10 cellular contexts compared by ENCODE assay signal in genomic region chr11:95922099-95922498, GRCh38.
DNase-seq lines count a peak whose midpoint lies in the region; ATAC-seq, FAIRE-seq and TF ChIP-seq lines count a peak whose summit lies in the region.
"Had no signal": no experiment of that assay in that cellular context is flagged by ENCODE, and none has a peak within 500 bp of the region (broad histone marks: within the 10 kb centered on the region; RNA-seq: fewer than 3 reads in every experiment).

No MANE protein-coding gene starts in this region.

- H3K36me3 Mint-ChIP-seq in nephron progenitor cell (ENCODE audit: low read depth) = peaks cover 4% of the 10 kb centered on the region

- DNase-seq in EL (peak; percentile 10), NB4 (ENCODE audit: low read depth) (peak; percentile 63), cerebellar cortex (ENCODE audit: low spot score) (peak; percentile 43), nephron progenitor cell (no peak), GOT3 (lab: John Stamatoyannopoulos, UW) (no peak), GM19239 (ENCODE audit: insufficient read length, low spot score) (no peak), iPS-NIHi7 (ENCODE audit: extremely low spot score) (no peak)
- DNase-seq: erythroblast, NCI-H524 had no signal

- no peak overlapping the region for H3K27ac Mint-ChIP-seq in nephron progenitor cell

- peaks cover 35% of the 10 kb centered on the region for H3K4me1 Mint-ChIP-seq in nephron progenitor cell

- peak overlapping the region; percentile 99 for H3K4me3 Mint-ChIP-seq in nephron progenitor cell

- H3K9me3 Mint-ChIP-seq in nephron progenitor cell = no peaks in the 10 kb centered on the region

- no peak for TF ChIP-seq POLR2A in NB4 (IDR thresholded peaks at IDR 0.05; ENCODE audit: extremely low read depth, insufficient read length)

- no peaks in the 10 kb centered on the region for H3K27me3 Mint-ChIP-seq in nephron progenitor cell (ENCODE audit: low read depth, poor library complexity)

- TF ChIP-seq CTCF in NB4 (IDR thresholded peaks at IDR 0.05; ENCODE audit: low read depth, low read length) = no peak
- no peak for TF ChIP-seq CTCF in nephron progenitor cell (IDR thresholded peaks at IDR 0.05)

- no peak for FAIRE-seq in GM19239 (lab: Jason Lieb, UNC)

- no peak for ATAC-seq in HG03432 (IDR thresholded peaks at IDR 0.05; ENCODE audit: unreplicated experiment)

- peak overlapping the region; percentile 76 for H3K4me3 ChIP-seq in NB4 (ENCODE audit: low read depth, low read length)

Comparison
In these comparisons a context has a peak if more than half of its experiments do, and no peak if none do; other contexts are left out.
1. DNase-seq: peak in EL (single experiment), NB4 (single experiment) and cerebellar cortex (single experiment); none in nephron progenitor cell (single experiment), GOT3 (single experiment), GM19239 (single experiment) and iPS-NIHi7 (single experiment).